ENCODE assay signal across 1 cellular context in genomic region chr2:135798762-135799161, GRCh38.
TF ChIP-seq lines count a peak whose summit lies in the region.

No MANE protein-coding gene starts in this region.

TF ChIP-seq in H1, 55 proteins besides CTCF, POLR2A, EP300 and RAD21:
- TF ChIP-seq CHD1 (IDR thresholded peaks at IDR 0.05; ENCODE audit: low read depth, low read length), result no peak
- TF ChIP-seq ASH2L (IDR thresholded peaks at IDR 0.05; ENCODE audit: low read length), result no peak
- TF ChIP-seq SIX5 (IDR thresholded peaks at IDR 0.05; ENCODE audit: low read depth, low read length), result no peak
- no peak for TF ChIP-seq EGR1 (IDR thresholded peaks at IDR 0.05; ENCODE audit: borderline replicate concordance, low read depth, low read length)
- no peak for TF ChIP-seq RBBP5 (IDR thresholded peaks at IDR 0.05; ENCODE audit: borderline replicate concordance, low read depth, low read length)
- no peak for TF ChIP-seq FOSL1 (IDR thresholded peaks at IDR 0.05; ENCODE audit: insufficient read depth, low read depth, low read length)
- TF ChIP-seq JUND (IDR thresholded peaks at IDR 0.05; ENCODE audit: low read length), result no peak
- no peak for TF ChIP-seq HDAC6 (IDR thresholded peaks at IDR 0.05; ENCODE audit: low read depth, low read length)
- no peak for TF ChIP-seq SIRT6 (IDR thresholded peaks at IDR 0.05; ENCODE audit: low read length)
- TF ChIP-seq CBX5 (IDR thresholded peaks at IDR 0.05; ENCODE audit: low read depth, low read length), result no peak
- TF ChIP-seq SUZ12 (IDR thresholded peaks at IDR 0.05; ENCODE audit: low read length), result no peak
- TF ChIP-seq KDM1A (IDR thresholded peaks at IDR 0.05; ENCODE audit: borderline replicate concordance, low read length), result no peak
- no peak for TF ChIP-seq ATF3 (IDR thresholded peaks at IDR 0.05; ENCODE audit: insufficient read depth, low read depth, low read length)
- TF ChIP-seq POLR2AphosphoS5 (IDR thresholded peaks at IDR 0.05; ENCODE audit: low read depth, low read length), result no peak
- TF ChIP-seq TEAD4 (IDR thresholded peaks at IDR 0.05; ENCODE audit: low read depth, low read length), result no peak
- TF ChIP-seq YY1 (IDR thresholded peaks at IDR 0.05; ENCODE audit: low read depth, low read length), result no peak
- TF ChIP-seq USF2 (IDR thresholded peaks at IDR 0.05; ENCODE audit: low read length), result no peak
- TF ChIP-seq CREB1 (IDR thresholded peaks at IDR 0.05), result no peak
- no peak for TF ChIP-seq GABPA (IDR thresholded peaks at IDR 0.05; ENCODE audit: borderline replicate concordance, insufficient read depth, low read length)
- no peak for TF ChIP-seq SP2 (IDR thresholded peaks at IDR 0.05; ENCODE audit: low read length)
